In the genomic region with DNA sequence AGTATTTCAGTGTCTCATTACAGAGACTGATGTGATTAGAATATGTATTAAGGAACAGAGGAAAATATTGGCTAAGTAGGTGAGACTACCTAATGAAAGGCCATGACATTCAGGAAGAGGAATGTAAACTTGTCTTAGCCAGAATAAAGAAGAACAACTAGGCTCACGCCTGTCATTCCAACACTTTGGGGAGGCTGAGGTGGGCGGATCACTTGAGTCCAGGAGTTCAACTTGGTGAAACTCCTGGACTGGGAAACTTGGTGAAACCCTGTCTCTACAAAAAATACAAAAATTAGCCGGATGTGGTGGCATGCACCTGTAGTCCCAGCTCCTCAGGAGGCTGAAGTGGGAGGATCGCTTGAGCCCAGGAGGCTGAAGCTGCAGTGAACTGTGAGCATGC, we compare ENCODE assay signal across 30 cellular contexts.
"Had no signal": no experiment of that assay in that cellular context is flagged by ENCODE, and none has a peak within 500 bp of the region (broad histone marks: within the 10 kb centered on the region; RNA-seq: fewer than 3 reads in every experiment).

No MANE protein-coding gene starts in this region.

- DNase-seq: activated CD4-positive, alpha-beta memory T cell treated with anti-CD3 and anti-CD28 coated beads for 36 hours; activated CD4-positive, alpha-beta T cell treated with anti-CD3 and anti-CD28 coated beads for 48 hours; activated CD4-positive, CD25-positive, alpha-beta regulatory T cell treated with anti-CD3 and anti-CD28 coated beads, Interleukin-2, amount 50 U/mL, for 72 hours; activated CD8-positive, alpha-beta memory T cell treated with anti-CD3 and anti-CD28 coated beads for 24 hours; activated gamma-delta T cell; activated naive CD4-positive, alpha-beta T cell treated with anti-CD3 and anti-CD28 coated beads, Interleukin-2, amount 10 ng/mL, durations not matched to agents 7 days and 5 days; activated naive CD8-positive, alpha-beta T cell treated with anti-CD3 and anti-CD28 coated beads, Interleukin-2, amount 50 U/mL, for 24 hours; activated T-cell treated with anti-CD3 and anti-CD28 coated beads, Interleukin-2, amount 50 U/mL, for 4 hours; amniotic stem cell; NCI-H1092; NCI-H1417 treated with DMSO at 0.1 percent for 48 hours; NCI-H1694; NCI-H2029 treated with DMSO at 0.1 percent for 48 hours; NCI-H510A treated with DMSO at 0.1 percent for 48 hours; NCI-H69; NK-92 treated with Interleukin-12 subunit alpha and Interleukin-12 subunit beta, amount 100 ng/mL, for 24 hours; OCI-M1; Peyer's patch; Right ventricle myocardium superior; SJCRH30; SW 1271; T-helper 9 cell had no signal

- H3K4me1 Mint-ChIP-seq: brain, WTC11 had no signal

- ATAC-seq: activated naive CD8-positive, alpha-beta T cell treated with anti-CD3 and anti-CD28 coated beads, Interleukin-2, amount 50 U/mL, for 24 hours; activated T-cell treated with anti-CD3 and anti-CD28 coated beads, Interleukin-2, amount 50 U/mL, for 4 hours; SK-N-SH treated with all-trans-retinoic acid at 6 μM for 48 hours; WTC11 had no signal

- H3K4me3 Mint-ChIP-seq: activated CD4-positive, alpha-beta memory T cell treated with anti-CD3 and anti-CD28 coated beads for 36 hours; activated naive CD4-positive, alpha-beta T cell treated with anti-CD3 and anti-CD28 coated beads, Interleukin-2, amount 10 ng/mL, durations not matched to agents 7 days and 5 days; activated naive CD8-positive, alpha-beta T cell treated with anti-CD3 and anti-CD28 coated beads, Interleukin-2, amount 50 U/mL, for 24 hours; activated T-cell treated with anti-CD3 and anti-CD28 coated beads, Interleukin-2, amount 50 U/mL, for 4 hours; brain; central memory CD8-positive, alpha-beta T cell; T-helper 1 cell treated with Interleukin-12 subunit alpha and Interleukin-12 subunit beta and Interleukin-4 antibody, amounts not matched to agents 30 μg/mL and 1 μg/mL, for 36 hours; WTC11 had no signal

- H3K9me3 Mint-ChIP-seq: activated naive CD4-positive, alpha-beta T cell treated with anti-CD3 and anti-CD28 coated beads, Interleukin-2, amount 10 ng/mL, durations not matched to agents 7 days and 5 days; activated naive CD8-positive, alpha-beta T cell treated with anti-CD3 and anti-CD28 coated beads, Interleukin-2, amount 50 U/mL, for 24 hours; activated T-cell treated with anti-CD3 and anti-CD28 coated beads, Interleukin-2, amount 50 U/mL, for 4 hours; brain; central memory CD8-positive, alpha-beta T cell; T-helper 1 cell treated with Interleukin-12 subunit alpha and Interleukin-12 subunit beta and Interleukin-4 antibody, amounts not matched to agents 30 μg/mL and 1 μg/mL, for 36 hours; WTC11 had no signal

- H3K4me1 ChIP-seq: SJCRH30 had no signal

- H3K27ac Mint-ChIP-seq: activated CD4-positive, alpha-beta memory T cell treated with anti-CD3 and anti-CD28 coated beads for 36 hours; activated naive CD8-positive, alpha-beta T cell treated with anti-CD3 and anti-CD28 coated beads, Interleukin-2, amount 50 U/mL, for 24 hours; brain; T-helper 1 cell treated with Interleukin-12 subunit alpha and Interleukin-12 subunit beta and Interleukin-4 antibody, amounts not matched to agents 30 μg/mL and 1 μg/mL, for 36 hours; WTC11 had no signal

- H3K9ac ChIP-seq: KMS-11 had no signal

- H3K36me3 ChIP-seq: SJCRH30 had no signal

- H3K27me3 Mint-ChIP-seq: activated CD4-positive, alpha-beta memory T cell treated with anti-CD3 and anti-CD28 coated beads for 36 hours; activated naive CD4-positive, alpha-beta T cell treated with anti-CD3 and anti-CD28 coated beads, Interleukin-2, amount 10 ng/mL, durations not matched to agents 7 days and 5 days; activated naive CD8-positive, alpha-beta T cell treated with anti-CD3 and anti-CD28 coated beads, Interleukin-2, amount 50 U/mL, for 24 hours; brain; central memory CD8-positive, alpha-beta T cell had no signal

- H3K27me3 ChIP-seq: Peyer's patch, SJCRH30 had no signal

- FAIRE-seq: astrocyte had no signal

- H3K9me3 ChIP-seq: Peyer's patch, SJCRH30 had no signal

- H3K4me2 ChIP-seq: KMS-11 had no signal

- H3K4me3 ChIP-seq: Peyer's patch, SJCRH30 had no signal

- H3K27ac ChIP-seq: KMS-11, Peyer's patch, RWPE1, SJCRH30 had no signal
